In genomic region chr5:55438931-55439477, GRCh38 we compare ENCODE assay signal across 9 cellular contexts.
DNase-seq lines count a peak whose midpoint lies in the region; ATAC-seq, FAIRE-seq and TF ChIP-seq lines count a peak whose summit lies in the region.
"Had no signal": no experiment of that assay in that cellular context is flagged by ENCODE, and none has a peak within 500 bp of the region (broad histone marks: within the 10 kb centered on the region; RNA-seq: fewer than 3 reads in every experiment).

No MANE protein-coding gene starts in this region.

- H3K4me3 ChIP-seq in astrocyte of the spinal cord (ENCODE audit: low read depth, low read length), result no peak overlapping the region
- H3K4me3 ChIP-seq in keratinocyte (ENCODE audit: control insufficient read depth in 2 of 3, extremely low read depth in 1 of 3, insufficient read depth in 2 of 3, low read depth in 1 of 3, low read length in 3 of 3), result no peak overlapping the region
- H3K4me3 ChIP-seq in skeletal muscle satellite cell (ENCODE audit: low read length), result no peak overlapping the region

- H3K27me3 ChIP-seq in keratinocyte (ENCODE audit: control insufficient read depth, extremely low read depth, insufficient read depth, low read length) (no peaks in the 10 kb centered on the region), skeletal muscle satellite cell (ENCODE audit: control insufficient read depth, insufficient read depth, low read length) (no peaks in the 10 kb centered on the region)

- dilution Hi-C loops in keratinocyte (cut with MboI; ENCODE audit: extremely low pct_ligation_motif_present, low sequenced_read_pairs), result no loop called here

- no peak overlapping the region for H3K27ac Mint-ChIP-seq in activated CD4-positive, alpha-beta memory T cell treated with anti-CD3 and anti-CD28 coated beads for 36 hours

- H3K27me3 Mint-ChIP-seq in activated CD4-positive, alpha-beta memory T cell treated with anti-CD3 and anti-CD28 coated beads for 36 hours, result no peaks in the 10 kb centered on the region

- peak overlapping the region; percentile 71 for H3K27ac ChIP-seq in keratinocyte (ENCODE audit: control insufficient read depth, insufficient read depth, low read length)

- no peak overlapping the region for H3K4me3 Mint-ChIP-seq in activated CD4-positive, alpha-beta memory T cell treated with anti-CD3 and anti-CD28 coated beads for 36 hours

- H3K36me3 ChIP-seq in keratinocyte (ENCODE audit: control insufficient read depth in 2 of 2, extremely low read depth in 1 of 2, insufficient read depth in 2 of 2, low read length in 2 of 2) (peaks cover 0 to 2% of the 10 kb centered on the region in 2 experiments), skeletal muscle satellite cell (ENCODE audit: insufficient read depth, low read length) (no peaks in the 10 kb centered on the region)

- DNase-seq in G401 (ENCODE audit: low spot score) (peak; percentile 38), astrocyte of the spinal cord (ENCODE audit: low read depth, low spot score) (peak; percentile 88), keratinocyte (ENCODE audit: low read depth, low spot score) (no peak)
- no peak for DNase-seq in activated CD4-positive, alpha-beta memory T cell treated with anti-CD3 and anti-CD28 coated beads for 36 hours
- DNase-seq: NK-92 treated with Interleukin-12 subunit alpha and Interleukin-12 subunit beta, amount 100 ng/mL, for 24 hours had no signal

- H3K36me3 Mint-ChIP-seq in activated CD4-positive, alpha-beta memory T cell treated with anti-CD3 and anti-CD28 coated beads for 36 hours, result peaks cover 21% of the 10 kb centered on the region

- no peaks in the 10 kb centered on the region for H4K20me1 ChIP-seq in keratinocyte (ENCODE audit: control insufficient read depth, extremely low read depth, insufficient read depth, low read length)

- H2AFZ ChIP-seq in keratinocyte (ENCODE audit: control insufficient read depth, low read length), result no peak overlapping the region

- FAIRE-seq in keratinocyte (lab: Jason Lieb, UNC), result no peak

- H3K4me2 ChIP-seq in keratinocyte (ENCODE audit: control insufficient read depth, extremely low read depth, insufficient read depth, low read depth, low read length) (no peak overlapping the region), skeletal muscle satellite cell (ENCODE audit: low read length) (peak overlapping the region; percentile 29)

- POLR2A ChIA-PET in activated CD4-positive, alpha-beta memory T cell treated with anti-CD3 and anti-CD28 coated beads for 36 hours (lab: Charles Lee), result no interaction called here

- H3K9me3 ChIP-seq in keratinocyte (ENCODE audit: control insufficient read depth, low read depth, low read length), result no peaks in the 10 kb centered on the region
- H3K9me3 ChIP-seq in skeletal muscle satellite cell (replicated peaks; ENCODE audit: low read length), result no peaks in the 10 kb centered on the region

- peaks cover 44% of the 10 kb centered on the region for H3K4me1 Mint-ChIP-seq in activated CD4-positive, alpha-beta memory T cell treated with anti-CD3 and anti-CD28 coated beads for 36 hours (ENCODE audit: low read depth)

- ATAC-seq in GM21360 (IDR thresholded peaks at IDR 0.05; ENCODE audit: unreplicated experiment) (no peak), HG03432 (IDR thresholded peaks at IDR 0.05; ENCODE audit: unreplicated experiment) (no peak), HG02885 (IDR thresholded peaks at IDR 0.05; ENCODE audit: poor library complexity, unreplicated experiment) (no peak)

- peaks cover 24% of the 10 kb centered on the region for H3K9me3 Mint-ChIP-seq in activated CD4-positive, alpha-beta memory T cell treated with anti-CD3 and anti-CD28 coated beads for 36 hours

- no peaks in the 10 kb centered on the region for H3K79me2 ChIP-seq in keratinocyte (ENCODE audit: control insufficient read depth, insufficient read depth, low read length)

- H3K9me1 ChIP-seq in keratinocyte (ENCODE audit: control insufficient read depth, extremely low read depth, insufficient read depth, low read length), result peaks cover 2% of the 10 kb centered on the region

- CTCF ChIA-PET in activated CD4-positive, alpha-beta memory T cell treated with anti-CD3 and anti-CD28 coated beads for 36 hours (lab: Charles Lee), result interaction anchor here (0.8 to 1.6 kb wide), 3 partner anchors 24 to 503 kb away, joined by 3 read pairs; no protein-coding TSS in a partner anchor

- H3K4me1 ChIP-seq in keratinocyte (ENCODE audit: control insufficient read depth, extremely low read depth, insufficient read depth, low read length) (peaks cover 19% of the 10 kb centered on the region), skeletal muscle satellite cell (ENCODE audit: control insufficient read depth, insufficient read depth, low read length) (peaks cover 42% of the 10 kb centered on the region)

- in situ Hi-C loops in G401 (cut with HindIII; ENCODE audit: low sequenced_read_pairs) (no loop called here), astrocyte of the spinal cord (cut with HindIII; ENCODE audit: low sequenced_read_pairs) (no loop called here)

- H3K9ac ChIP-seq in keratinocyte (ENCODE audit: control insufficient read depth, extremely low read depth, insufficient read depth, low read length) (no peak overlapping the region), skeletal muscle satellite cell (ENCODE audit: low read depth, low read length) (peak overlapping the region; percentile 36)

- no peak for TF ChIP-seq CTCF in astrocyte of the spinal cord (IDR thresholded peaks at IDR 0.05; ENCODE audit: low read depth, low read length)
- TF ChIP-seq CTCF in keratinocyte (optimal IDR thresholded peaks at IDR 0.05 in 1 of 3, IDR thresholded peaks at IDR 0.05 in 1 of 3, conservative IDR thresholded peaks at IDR 0.05 in 1 of 3; ENCODE audit: extremely low read depth in 1 of 3, insufficient read depth in 2 of 3, low read length in 3 of 3), result no peak

- intact Hi-C loops in activated CD4-positive, alpha-beta memory T cell treated with anti-CD3 and anti-CD28 coated beads for 36 hours (cut with micrococcal nuclease), result no loop called here

Comparison
In these comparisons a context has a peak if more than half of its experiments do, and no peak if none do; other contexts are left out.
1. DNase-seq: peak in G401 (single experiment) and astrocyte of the spinal cord (single experiment); none in keratinocyte (single experiment) and activated CD4-positive, alpha-beta memory T cell treated with anti-CD3 and anti-CD28 coated beads for 36 hours (single experiment).